ENCODE assay signal across 7 cellular contexts in genomic region chrX:7012262-7012834, GRCh38.
DNase-seq lines count a peak whose midpoint lies in the region; ATAC-seq, FAIRE-seq and TF ChIP-seq lines count a peak whose summit lies in the region.
"Not testable (repeated sequence)": the region's sequence is repeated elsewhere in the genome, so short reads cannot be mapped to it uniquely, and the experiment has no call there.

No MANE protein-coding gene starts in this region.

- H3K9me3 ChIP-seq in RWPE2 (ENCODE audit: severe bottlenecking) = not testable (repeated sequence)

- H3K4me1 ChIP-seq in RWPE2 (ENCODE audit: insufficient read depth, poor library complexity, severe bottlenecking) = not testable (repeated sequence)

- peak; percentile 23 for FAIRE-seq in HTR-8/SVneo (lab: Jason Lieb, UNC)

- H3K4me3 ChIP-seq in AG10803 (ENCODE audit: low read length); RWPE2 (ENCODE audit: severe bottlenecking): not testable (repeated sequence)

- not testable (repeated sequence) for H3K36me3 ChIP-seq in RWPE2 (ENCODE audit: low read depth)

- H3K27me3 ChIP-seq in RWPE2 (ENCODE audit: insufficient read depth, poor library complexity, severe bottlenecking) = not testable (repeated sequence)

- not testable (repeated sequence) for TF ChIP-seq CTCF in AG10803 (conservative IDR thresholded peaks at IDR 0.05; ENCODE audit: low read length); RWPE2 (IDR thresholded peaks at IDR 0.05; ENCODE audit: poor library complexity, severe bottlenecking)

- peak; percentile 37 for DNase-seq in AG10803 (ENCODE audit: low read depth)
- DNase-seq in GM04504 (ENCODE audit: low read depth) = peak; percentile 11
- not testable (repeated sequence) for DNase-seq in HTR-8/SVneo (ENCODE audit: insufficient read length, low spot score); RWPE2 (ENCODE audit: low spot score)
- DNase-seq in astrocyte of the hippocampus (ENCODE audit: low read depth, low spot score) = peak; percentile 39
- peak; percentile 16 for DNase-seq in fibroblast of peridontal ligament (ENCODE audit: extremely low read depth)
- peak; percentile 72 for DNase-seq in left lobe of liver (ENCODE audit: low spot score)

- H3K27ac ChIP-seq in RWPE2 (ENCODE audit: poor library complexity, severe bottlenecking) = not testable (repeated sequence)

- ATAC-seq in RWPE2 (ENCODE audit: low read depth) = peak; percentile 58; the same call in 2 of the 3 replicates
- ATAC-seq in left lobe of liver = peak; percentile 71
